ENCODE assay signal across 19 cellular contexts in the genomic region with DNA sequence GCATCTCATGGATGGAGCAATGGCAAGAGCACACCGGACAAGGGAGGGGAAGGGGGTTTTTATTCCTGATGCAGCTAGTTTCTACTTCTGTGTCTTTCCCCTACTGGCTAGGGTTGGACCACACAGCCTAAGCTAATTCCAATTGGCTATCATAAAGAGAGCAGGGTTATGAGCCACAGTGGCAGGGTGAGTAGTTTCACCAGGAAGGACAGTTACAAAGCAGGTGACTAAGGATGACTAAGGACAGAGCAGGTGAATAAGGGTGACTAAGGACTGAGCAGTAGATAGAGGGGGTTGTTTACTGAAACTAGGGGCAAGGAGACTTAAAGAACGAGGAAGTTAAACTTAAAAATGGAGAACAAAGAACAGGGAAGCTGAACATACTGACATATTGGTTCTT.
"Had no signal": no experiment of that assay in that cellular context is flagged by ENCODE, and none has a peak within 500 bp of the region (broad histone marks: within the 10 kb centered on the region; RNA-seq: fewer than 3 reads in every experiment).

No MANE protein-coding gene starts in this region.

- H3K27me3 ChIP-seq: body of pancreas, neural progenitor cell, vagina had no signal

- H3K4me3 ChIP-seq: body of pancreas, left ventricle myocardium inferior, neural progenitor cell, smooth muscle cell, vagina had no signal

- DNase-seq: activated CD4-positive, alpha-beta T cell treated with anti-CD3 and anti-CD28 coated beads for 1 hour; activated CD4-positive, alpha-beta T cell treated with anti-CD3 and anti-CD28 coated beads, Interleukin-2, amount 50 U/mL, for 1 hour; activated CD8-positive, alpha-beta T cell treated with anti-CD3 and anti-CD28 coated beads, Interleukin-2, amount 10 ng/mL, durations not matched to agents 7 days and 5 days; activated gamma-delta T cell treated with Interleukin-2 at 50 U/mL for 16 hours; anterior cingulate cortex; body of pancreas; foreskin melanocyte; glutamatergic neuron; hippocampal formation; kidney glomerular epithelial cell; left ventricle myocardium inferior; naive thymus-derived CD8-positive, alpha-beta T cell; stimulated activated CD4-positive, alpha-beta T cell treated with anti-CD3 and anti-CD28 coated beads, Interleukin-15, amount 100 ng/mL, for 24 hours; stimulated activated CD4-positive, alpha-beta T cell treated with anti-CD3 and anti-CD28 coated beads, Interleukin-2, amount 100 ng/mL, for 48 hours; stimulated activated CD8-positive, alpha-beta memory T cell treated with anti-CD3 and anti-CD28 coated beads, Interleukin-4, amount 100 ng/mL, for 48 hours; stimulated activated naive B cell treated with anti-CD40 and anti-IgM and Interleukin-4, amounts not matched to agents 10 μg/mL and 1 μg/mL and 100 μg/mL, for 72 hours had no signal

- H3K27ac ChIP-seq: body of pancreas, left ventricle myocardium inferior, neural progenitor cell, vagina had no signal

- H3K36me3 ChIP-seq: left ventricle myocardium inferior, neural progenitor cell, vagina had no signal

- H3K9me3 ChIP-seq: vagina had no signal

- H3K4me1 ChIP-seq: body of pancreas, left ventricle myocardium inferior, neural progenitor cell, vagina had no signal
